In the genomic region with DNA sequence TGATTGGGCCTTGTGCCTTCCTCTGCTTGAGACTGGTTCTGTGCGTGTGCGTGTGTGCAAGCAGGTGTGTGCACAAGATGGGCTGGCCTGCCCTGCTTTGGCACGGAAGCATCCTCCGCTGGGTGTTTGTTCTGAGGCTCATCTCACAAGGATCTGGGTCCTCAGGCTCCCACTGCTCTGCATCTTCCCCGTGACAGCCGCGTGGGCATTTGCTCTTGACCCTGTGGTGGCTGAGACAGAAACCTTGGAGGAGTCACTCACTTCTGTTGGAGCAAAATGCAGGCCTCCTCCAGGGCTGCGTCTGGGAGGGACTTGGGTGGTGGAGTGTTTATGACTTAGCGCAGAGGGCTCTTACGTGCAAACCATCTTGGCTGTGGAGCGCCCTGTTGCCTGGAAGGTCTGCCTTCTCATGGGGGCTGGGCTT, we compare ENCODE assay signal across 9 cellular contexts.
DNase-seq lines count a peak whose midpoint lies in the region; ATAC-seq and TF ChIP-seq lines count a peak whose summit lies in the region.
"Had no signal": no experiment of that assay in that cellular context is flagged by ENCODE, and none has a peak within 500 bp of the region (broad histone marks: within the 10 kb centered on the region; RNA-seq: fewer than 3 reads in every experiment).

No MANE protein-coding gene starts in this region.

- ATAC-seq in T-helper 17 cell (peak; percentile 31), omental fat pad (ENCODE audit: low FRiP score) (peak; percentile 80), HG03025 (IDR thresholded peaks at IDR 0.05; ENCODE audit: low FRiP score, unreplicated experiment) (no peak)

- no peak overlapping the region for H2BK5ac ChIP-seq in mesendoderm (ENCODE audit: low read length)

- peaks cover 52% of the 10 kb centered on the region for H3K4me1 Mint-ChIP-seq in T-helper 17 cell

- H2AK5ac ChIP-seq in mesendoderm (ENCODE audit: low read length): no peak overlapping the region

- no peak overlapping the region for H2BK120ac ChIP-seq in mesendoderm (ENCODE audit: low read depth, low read length)

- no peak overlapping the region for H2BK15ac ChIP-seq in mesendoderm (replicated peaks; ENCODE audit: low read depth)

- no peaks in the 10 kb centered on the region for H3K27me3 Mint-ChIP-seq in T-helper 17 cell

- peaks cover 30% of the 10 kb centered on the region for H3K79me1 ChIP-seq in mesendoderm (ENCODE audit: low read length)

- peaks cover 3% of the 10 kb centered on the region for H3K4me1 ChIP-seq in mesendoderm (ENCODE audit: control insufficient read depth, low read depth, low read length)

- no peak overlapping the region for H4K5ac ChIP-seq in mesendoderm (ENCODE audit: low read length)

- no CpG with 5 or more reads among the region's 11 CpGs for WGBS in mesendoderm (ENCODE audit: extremely low coverage, insufficient coverage, low lambda C conversion rate)

- peaks cover 18% of the 10 kb centered on the region for H3K79me2 ChIP-seq in mesendoderm (ENCODE audit: control insufficient read depth, insufficient read depth, low read length)

- peak overlapping the region; percentile 80 for H3K4me3 Mint-ChIP-seq in T-helper 17 cell

- peak overlapping the region; percentile 97 for H3K27ac Mint-ChIP-seq in T-helper 17 cell

- no peak overlapping the region for H3K4me2 ChIP-seq in mesendoderm (ENCODE audit: low read length)

- H3K4me3 ChIP-seq in mesendoderm (ENCODE audit: low read length): no peak overlapping the region

- H3K23ac ChIP-seq in mesendoderm (ENCODE audit: low read length): no peak overlapping the region

- no peak overlapping the region for H4K8ac ChIP-seq in mesendoderm (ENCODE audit: low read depth, low read length)

- no peaks in the 10 kb centered on the region for H3K36me3 ChIP-seq in mesendoderm (ENCODE audit: control insufficient read depth, insufficient read depth, low read length)

- no peak overlapping the region for H3K9ac ChIP-seq in mesendoderm (ENCODE audit: low read length)

- no peak overlapping the region for H3K4ac ChIP-seq in mesendoderm (ENCODE audit: low read depth, low read length)

- no peak overlapping the region for H3K18ac ChIP-seq in mesendoderm (ENCODE audit: low read length)

- no peaks in the 10 kb centered on the region for H3K9me3 ChIP-seq in T-helper 17 cell (ENCODE audit: control insufficient read depth, low read length, poor library complexity, severe bottlenecking)

- peaks cover 2% of the 10 kb centered on the region for H3K36me3 Mint-ChIP-seq in T-helper 17 cell (ENCODE audit: low read depth)

- no peaks in the 10 kb centered on the region for H3K27me3 ChIP-seq in mesendoderm (ENCODE audit: insufficient read depth, low read length, poor library complexity)

- peak; percentile 88 for DNase-seq in DMS53 (lab: John Stamatoyannopoulos, UW)
- no peak for DNase-seq in T-helper 17 cell
- peak; percentile 58 for DNase-seq in cerebellar cortex (ENCODE audit: low spot score)
- no peak for DNase-seq in omental fat pad (ENCODE audit: low spot score)
- no peak for DNase-seq in DMS 273 (lab: John Stamatoyannopoulos, UW; ENCODE audit: unreplicated experiment)
- DNase-seq in ureter (ENCODE audit: low spot score): no peak
- DNase-seq in mesendoderm: no peak
- DNase-seq: Kasumi-1 had no signal

- no peak overlapping the region for H3K27ac ChIP-seq in mesendoderm (ENCODE audit: low read depth, low read length)

- no peak for TF ChIP-seq CTCF in omental fat pad (IDR thresholded peaks at IDR 0.05)

- H3K56ac ChIP-seq in mesendoderm (ENCODE audit: low read length): no peak overlapping the region

Comparison
In these comparisons a context has a peak if more than half of its experiments do, and no peak if none do; other contexts are left out.
1. DNase-seq: peak in DMS53 (single experiment) and cerebellar cortex (single experiment); none in T-helper 17 cell (0 of 3), omental fat pad (single experiment), DMS 273 (single experiment), ureter (single experiment) and mesendoderm (single experiment).